In genomic region chr13:28493740-28494536, GRCh38 we compare ENCODE assay signal across 8 cellular contexts. TPM values are rescaled to one million over a fixed set of nuclear protein-coding genes. Genes with fewer than 3 reads are reported as not detected.
A peak's percentile ranks its signal among the peaks of the same experiment; 100 is the strongest.
DNase-seq lines count a peak whose midpoint lies in the region; ATAC-seq and TF ChIP-seq lines count a peak whose summit lies in the region.

No MANE protein-coding gene starts in this region.

- peaks cover 0 to 22% (median 8%) of the 10 kb centered on the region in 4 donors for H3K4me1 ChIP-seq in Peyer's patch

- H3K9me3 ChIP-seq in Peyer's patch = no peaks in the 10 kb centered on the region

- no peaks in the 10 kb centered on the region for H3K36me3 ChIP-seq in GM06990 (ENCODE audit: control insufficient read depth, insufficient read depth, low read length)
- no peaks in the 10 kb centered on the region for H3K36me3 ChIP-seq in Peyer's patch

- H3K27me3 ChIP-seq in GM06990 (replicated peaks; ENCODE audit: control insufficient read depth, insufficient read depth, low read length) = peaks cover 1% of the 10 kb centered on the region
- H3K27me3 ChIP-seq in Peyer's patch = peaks cover 0 to 36% of the 10 kb centered on the region in 2 donors

- TF ChIP-seq CTCF in GM06990 (IDR thresholded peaks at IDR 0.05; ENCODE audit: insufficient read depth, low read length, poor library complexity, severe bottlenecking) = no peak
- TF ChIP-seq CTCF in Peyer's patch (IDR thresholded peaks at IDR 0.05) = no peak
- no peak for TF ChIP-seq CTCF in foreskin fibroblast (IDR thresholded peaks at IDR 0.05; ENCODE audit: low read depth, low read length)

- TF ChIP-seq POLR2A in Peyer's patch (IDR thresholded peaks at IDR 0.05) = no peak

- H3K4me3 ChIP-seq in GM06990 (replicated peaks; ENCODE audit: low read depth, low read length) = peak overlapping the region; percentile 54
- peak overlapping the region; percentile 1 to 56 (median 50) for H3K4me3 ChIP-seq in Peyer's patch
- peak overlapping the region; percentile 69 to 87 for H3K4me3 ChIP-seq in foreskin fibroblast (ENCODE audit: low read depth in 1 of 2, low read length in 2 of 2)

- ATAC-seq in sciatic nerve = peak; percentile 41
- ATAC-seq in GM18873 (IDR thresholded peaks at IDR 0.05; ENCODE audit: low FRiP score, unreplicated experiment) = no peak
- no peak for ATAC-seq in HG03095 (IDR thresholded peaks at IDR 0.05; ENCODE audit: unreplicated experiment)

- DNase-seq in GM06990 (ENCODE audit: extremely low read depth, insufficient read length) (no peak), Peyer's patch (no peak), foreskin fibroblast (peak in 1 of 2 donors; percentile 57), sciatic nerve (ENCODE audit: low spot score) (peak; percentile 58), T1000 (lab: John Stamatoyannopoulos, UW) (no peak), hippocampal formation (lab: John Stamatoyannopoulos, UW) (no peak)

- H3K27ac ChIP-seq in Peyer's patch = peak overlapping the region in 2 of 4 donors; percentile 54 to 59

- intact Hi-C loops in sciatic nerve (cut with DNase I) = no loop called here

RNA-seq across cellular contexts. Expression of gene FLT1, which starts 1.0 kb away (rescaled TPM):
- total RNA-seq in Peyer's patch = 10 to 100 TPM in 1 of 4 donors, 1 to 10 TPM in 3; 3.0 to 14.0 (median 3.9) TPM
- total RNA-seq in sciatic nerve = 84.8 TPM
